ENCODE assay signal across 9 cellular contexts in the genomic region with DNA sequence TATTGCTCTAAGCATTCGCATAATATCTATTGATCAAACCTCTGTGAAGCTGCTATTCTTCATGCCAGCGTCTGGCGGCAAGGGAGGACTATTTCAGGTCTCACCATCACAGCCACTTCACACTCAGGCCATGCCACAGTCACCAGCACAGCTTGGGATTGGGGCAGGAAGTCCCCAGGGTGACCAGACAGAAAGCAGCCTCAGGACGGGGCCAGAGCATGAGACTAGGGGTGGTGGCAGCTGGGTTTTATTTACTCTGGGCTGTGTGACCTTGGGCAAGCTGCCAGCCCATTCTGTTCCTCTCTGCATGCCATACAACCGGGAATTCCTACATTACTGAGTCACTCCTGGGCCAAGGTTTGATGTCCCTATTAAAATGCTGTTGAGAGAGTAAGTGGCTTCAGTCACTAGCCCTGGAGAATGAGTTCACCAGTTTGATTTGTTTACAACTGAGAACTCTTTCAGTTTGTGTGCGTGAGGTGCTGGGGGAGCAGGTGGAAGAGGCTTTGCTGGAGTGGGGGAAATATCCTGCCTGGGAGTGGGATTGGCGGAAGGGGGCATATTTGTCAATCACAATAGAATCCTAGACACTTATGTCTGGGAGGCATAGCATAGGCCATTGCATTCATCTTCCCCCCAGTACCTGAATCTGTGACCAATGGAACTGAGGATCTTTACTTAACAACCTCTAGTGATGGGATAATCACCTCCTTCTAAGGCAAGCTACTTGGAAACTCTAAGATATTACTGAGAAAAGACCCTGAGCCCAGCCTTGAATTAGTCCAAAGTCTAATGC.
DNase-seq lines count a peak whose midpoint lies in the region; ATAC-seq and TF ChIP-seq lines count a peak whose summit lies in the region.
"Had no signal": no experiment of that assay in that cellular context is flagged by ENCODE, and none has a peak within 500 bp of the region (broad histone marks: within the 10 kb centered on the region; RNA-seq: fewer than 3 reads in every experiment).

No MANE protein-coding gene starts in this region.

- DNase-seq in A172 (ENCODE audit: low spot score) = peak; percentile 98
- DNase-seq in SHP77 (lab: John Stamatoyannopoulos, UW) = peak; percentile 92 to 95
- peak; percentile 66 for DNase-seq in left cardiac atrium
- peak in 1 of 2 donors; percentile 93 for DNase-seq in upper lobe of left lung
- no peak for DNase-seq in superior temporal gyrus (ENCODE audit: extremely low spot score)
- no peak for DNase-seq in GM10248 (ENCODE audit: extremely low spot score)

- intact Hi-C loops in left cardiac atrium (cut with DNase I) = no loop called here

- WGBS in upper lobe of left lung, 2 donors = 29 to 51% methylated on average over 5 to 7 of the region's 7 CpGs

- TF ChIP-seq EP300 in upper lobe of left lung (IDR thresholded peaks at IDR 0.05) = peak in 1 of 4 donors; percentile 75

- no peak overlapping the region for H3K4me3 ChIP-seq in upper lobe of left lung
- H3K4me3 ChIP-seq: BLaER1 treated with 17β-estradiol and CSF1 and Interleukin-3, amounts not matched to agents 10 nM and 100 nM had no signal

- TF ChIP-seq CTCF in upper lobe of left lung (IDR thresholded peaks at IDR 0.05) (no peak), GM10248 (IDR thresholded peaks at IDR 0.05; ENCODE audit: control extremely low read depth, extremely low read depth, low read depth, missing control alignments) (no peak)

- POLR2A ChIA-PET in GM10248 (lab: Yijun Ruan, JAX) = no interaction called here

- peak; percentile 32 for ATAC-seq in HG02798 (IDR thresholded peaks at IDR 0.05; ENCODE audit: poor library complexity, unreplicated experiment)
- ATAC-seq in left cardiac atrium = peak; percentile 95 to 97
- peak; percentile 69 to 94 for ATAC-seq in upper lobe of left lung (ENCODE audit: low FRiP score in 2 of 2)
- ATAC-seq in HG02973 (IDR thresholded peaks at IDR 0.05; ENCODE audit: unreplicated experiment) = no peak

- H3K9me3 ChIP-seq in upper lobe of left lung = no peaks in the 10 kb centered on the region

- TF ChIP-seq POLR2A in upper lobe of left lung (IDR thresholded peaks at IDR 0.05) = no peak

- H3K36me3 ChIP-seq in upper lobe of left lung = no peaks in the 10 kb centered on the region
- H3K36me3 ChIP-seq: BLaER1 treated with 17β-estradiol and CSF1 and Interleukin-3, amounts not matched to agents 10 nM and 100 nM had no signal

- H3K27ac ChIP-seq in upper lobe of left lung = peak overlapping the region; percentile 48 to 67 (median 67)
- H3K27ac ChIP-seq: BLaER1 treated with 17β-estradiol and CSF1 and Interleukin-3, amounts not matched to agents 10 nM and 100 nM had no signal

- peaks cover 6 to 20% (median 12%) of the 10 kb centered on the region in 4 donors for H3K4me1 ChIP-seq in upper lobe of left lung
- H3K4me1 ChIP-seq: BLaER1 treated with 17β-estradiol and CSF1 and Interleukin-3, amounts not matched to agents 10 nM and 100 nM had no signal

- no peaks in the 10 kb centered on the region for H3K27me3 ChIP-seq in upper lobe of left lung
- H3K27me3 ChIP-seq: BLaER1 treated with 17β-estradiol and CSF1 and Interleukin-3, amounts not matched to agents 10 nM and 100 nM had no signal

- CTCF ChIA-PET in GM10248 (lab: Yijun Ruan, JAX) = no interaction called here

Comparison
In these comparisons a context has a peak if more than half of its experiments do, and no peak if none do; other contexts are left out.
1. DNase-seq: peak in A172 (single experiment), SHP77 (2 of 2) and left cardiac atrium (single experiment); none in superior temporal gyrus (single experiment) and GM10248 (single experiment).